Comparison of ENCODE assay signal across 11 cellular contexts in genomic region chrX:19883878-19884277, GRCh38. TPM values are rescaled to one million over a fixed set of nuclear protein-coding genes. Genes with fewer than 3 reads are reported as not detected.
DNase-seq lines count a peak whose midpoint lies in the region; ATAC-seq, FAIRE-seq and TF ChIP-seq lines count a peak whose summit lies in the region.
"Had no signal": no experiment of that assay in that cellular context is flagged by ENCODE, and none has a peak within 500 bp of the region (broad histone marks: within the 10 kb centered on the region; RNA-seq: fewer than 3 reads in every experiment).

No MANE protein-coding gene starts in this region.

- H3K4me3 Mint-ChIP-seq in activated CD8-positive, alpha-beta T cell treated with anti-CD3 and anti-CD28 coated beads, Interleukin-2, amount 10 ng/mL, durations not matched to agents 7 days and 5 days, result no peak overlapping the region
- H3K4me3 Mint-ChIP-seq: neural progenitor cell had no signal

- H3K9me3 ChIP-seq in A549, result no peaks in the 10 kb centered on the region

- DNase-seq in A549 (ENCODE audit: low read depth in 1 of 2, low spot score in 1 of 2) (peak in 1 of 2 experiments; percentile 11), substantia nigra (lab: John Stamatoyannopoulos, UW) (no peak), anterior cingulate cortex (lab: John Stamatoyannopoulos, UW) (no peak), Right ventricle myocardium superior (no peak), CD1c-positive myeloid dendritic cell (ENCODE audit: extremely low spot score) (no peak)
- DNase-seq in activated CD8-positive, alpha-beta T cell treated with anti-CD3 and anti-CD28 coated beads, Interleukin-2, amount 10 ng/mL, durations not matched to agents 7 days and 5 days, result peak; percentile 34
- DNase-seq: COR-L47, foreskin fibroblast had no signal

- CTCF ChIA-PET in A549 (lab: Yijun Ruan, JAX), result interaction anchor here (0.8 to 1.3 kb wide), 3 partner anchors 9 to 170 kb away, joined by 3 to 5 read pairs (median 3); no protein-coding TSS in a partner anchor
- CTCF ChIA-PET in activated CD8-positive, alpha-beta T cell treated with anti-CD3 and anti-CD28 coated beads, Interleukin-2, amount 10 ng/mL, durations not matched to agents 7 days and 5 days (lab: Charles Lee), result interaction anchor here (1.5 kb wide), 1 partner anchor 21 kb away, joined by 3 read pairs; no protein-coding TSS in a partner anchor

- H3K36me3 Mint-ChIP-seq in activated CD8-positive, alpha-beta T cell treated with anti-CD3 and anti-CD28 coated beads, Interleukin-2, amount 10 ng/mL, durations not matched to agents 7 days and 5 days (ENCODE audit: low read depth), result peaks cover 21% of the 10 kb centered on the region
- H3K36me3 Mint-ChIP-seq: neural progenitor cell had no signal

- TF ChIP-seq EP300 in A549 (IDR thresholded peaks at IDR 0.05), result no peak

- WGBS in A549 (ENCODE audit: missing lambda C conversion rate), result 74% methylated on average over 6 of the region's 6 CpGs

- H3K9me3 Mint-ChIP-seq in activated CD8-positive, alpha-beta T cell treated with anti-CD3 and anti-CD28 coated beads, Interleukin-2, amount 10 ng/mL, durations not matched to agents 7 days and 5 days (ENCODE audit: insufficient read depth), result no peaks in the 10 kb centered on the region

- H3K4me3 ChIP-seq in A549, result no peak overlapping the region
- H3K4me3 ChIP-seq: neural progenitor cell had no signal

- peaks cover 74% of the 10 kb centered on the region for H3K4me1 Mint-ChIP-seq in activated CD8-positive, alpha-beta T cell treated with anti-CD3 and anti-CD28 coated beads, Interleukin-2, amount 10 ng/mL, durations not matched to agents 7 days and 5 days (ENCODE audit: low read depth)
- H3K4me1 Mint-ChIP-seq: neural progenitor cell had no signal

- no peaks in the 10 kb centered on the region for H3K27me3 Mint-ChIP-seq in activated CD8-positive, alpha-beta T cell treated with anti-CD3 and anti-CD28 coated beads, Interleukin-2, amount 10 ng/mL, durations not matched to agents 7 days and 5 days (ENCODE audit: low read depth)

- no peak overlapping the region for H3K4me2 ChIP-seq in A549
- H3K4me2 ChIP-seq: neural progenitor cell had no signal

- no peak for TF ChIP-seq RAD21 in A549 (conservative IDR thresholded peaks at IDR 0.05 in 1 of 2, IDR thresholded peaks at IDR 0.05 in 1 of 2)

- H3K27ac Mint-ChIP-seq in activated CD8-positive, alpha-beta T cell treated with anti-CD3 and anti-CD28 coated beads, Interleukin-2, amount 10 ng/mL, durations not matched to agents 7 days and 5 days, result no peak overlapping the region
- H3K27ac Mint-ChIP-seq: neural progenitor cell had no signal

- FAIRE-seq in A549 (lab: Jason Lieb, UNC), result peak; percentile 18

- no peak for TF ChIP-seq CTCF in A549 (IDR thresholded peaks at IDR 0.05)

- intact Hi-C loops in Right ventricle myocardium superior (cut with DNase I), result no loop called here

- no peak for TF ChIP-seq POLR2A in A549 (IDR thresholded peaks at IDR 0.05; ENCODE audit: low read length)

- ATAC-seq in A549 (no peak), GM18868 (IDR thresholded peaks at IDR 0.05; ENCODE audit: unreplicated experiment) (peak; percentile 59), HG03103 (IDR thresholded peaks at IDR 0.05; ENCODE audit: low read depth, unreplicated experiment) (peak; percentile 37), Right ventricle myocardium superior (ENCODE audit: poor library complexity) (no peak)
- ATAC-seq in activated CD8-positive, alpha-beta T cell treated with anti-CD3 and anti-CD28 coated beads, Interleukin-2, amount 10 ng/mL, durations not matched to agents 7 days and 5 days, result peak; percentile 2

- H3K27ac ChIP-seq in A549 (no peak overlapping the region), substantia nigra (ENCODE audit: low read depth, low read length, poor library complexity, severe bottlenecking) (no peak overlapping the region)
- H3K27ac ChIP-seq: neural progenitor cell had no signal

- peaks cover 28% of the 10 kb centered on the region for H3K4me1 ChIP-seq in A549
- H3K4me1 ChIP-seq: neural progenitor cell had no signal

- POLR2A ChIA-PET in A549 (lab: Yijun Ruan, JAX), result no interaction called here
- POLR2A ChIA-PET in activated CD8-positive, alpha-beta T cell treated with anti-CD3 and anti-CD28 coated beads, Interleukin-2, amount 10 ng/mL, durations not matched to agents 7 days and 5 days (lab: Charles Lee), result no interaction called here

TF ChIP-seq in A549, 52 proteins besides CTCF, POLR2A, EP300 and RAD21:
- TF ChIP-seq E2F6 (IDR thresholded peaks at IDR 0.05; ENCODE audit: borderline replicate concordance, low read depth) (no peak), FOSL2 (IDR thresholded peaks at IDR 0.05) (no peak), FOSL2 (CRISPR knock-in tag; IDR thresholded peaks at IDR 0.05) (peak; percentile 36)

RNA-seq across cellular contexts. Expression of gene SH3KBP1, which starts 3.5 kb away (rescaled TPM):
- polyA plus RNA-seq in A549 (2011; rRNA removed), result 67.0 and 83.0 TPM in 2 replicates
- polyA plus RNA-seq in A549 (2012; cell fraction: cytosol; rRNA removed), result 26.9 and 27.6 TPM in 2 replicates
- 19.7 and 22.2 TPM in 2 replicates for polyA plus RNA-seq in A549 (2012; cell fraction: nucleus; rRNA removed)
- polyA plus RNA-seq in A549 (2017; fragmentation: RNase III; extraction: RNeasy Plus Mini Kit Qiagen cat#74134 plus additional on column Dnase treatment), result 64.5 to 77.5 TPM (median 67.7 TPM) in 3 replicates
- polyA minus RNA-seq in A549 (2011; rRNA and poly(A)+ RNA removed), result 41.8 and 44.6 TPM in 2 replicates
- total RNA-seq in activated CD8-positive, alpha-beta T cell treated with anti-CD3 and anti-CD28 coated beads, Interleukin-2, amount 10 ng/mL, durations not matched to agents 7 days and 5 days, result 10 to 100 TPM; 85.6 to 95.3 TPM
- total RNA-seq in Right ventricle myocardium superior, result 61.2 TPM

Comparison
In these comparisons a context has a peak if more than half of its experiments do, and no peak if none do; other contexts are left out.
1. ATAC-seq: peak in GM18868 (single experiment), HG03103 (single experiment) and activated CD8-positive, alpha-beta T cell treated with anti-CD3 and anti-CD28 coated beads, Interleukin-2, amount 10 ng/mL, durations not matched to agents 7 days and 5 days (single experiment); none in A549 (0 of 2) and Right ventricle myocardium superior (single experiment).